In genomic region chr1:84620720-84621313, GRCh38 we compare ENCODE assay signal across 1 cellular context.
TF ChIP-seq lines count a peak whose summit lies in the region.

No MANE protein-coding gene starts in this region.

TF ChIP-seq in HepG2, 621 proteins besides CTCF, POLR2A, EP300 and RAD21 (continued from another document and continues in another):
- 0 out of 2 replicates have a peak, but pooled peaks have one; percentile 41 for TF ChIP-seq ZSCAN5A (CRISPR knock-in tag; IDR thresholded peaks at IDR 0.05; ENCODE audit: borderline replicate concordance)
- 0 out of 2 replicates have a peak, but pooled peaks have one; percentile 22 for TF ChIP-seq TFDP1 (CRISPR knock-in tag; IDR thresholded peaks at IDR 0.05; ENCODE audit: borderline replicate concordance)
- TF ChIP-seq, protein P1, sequence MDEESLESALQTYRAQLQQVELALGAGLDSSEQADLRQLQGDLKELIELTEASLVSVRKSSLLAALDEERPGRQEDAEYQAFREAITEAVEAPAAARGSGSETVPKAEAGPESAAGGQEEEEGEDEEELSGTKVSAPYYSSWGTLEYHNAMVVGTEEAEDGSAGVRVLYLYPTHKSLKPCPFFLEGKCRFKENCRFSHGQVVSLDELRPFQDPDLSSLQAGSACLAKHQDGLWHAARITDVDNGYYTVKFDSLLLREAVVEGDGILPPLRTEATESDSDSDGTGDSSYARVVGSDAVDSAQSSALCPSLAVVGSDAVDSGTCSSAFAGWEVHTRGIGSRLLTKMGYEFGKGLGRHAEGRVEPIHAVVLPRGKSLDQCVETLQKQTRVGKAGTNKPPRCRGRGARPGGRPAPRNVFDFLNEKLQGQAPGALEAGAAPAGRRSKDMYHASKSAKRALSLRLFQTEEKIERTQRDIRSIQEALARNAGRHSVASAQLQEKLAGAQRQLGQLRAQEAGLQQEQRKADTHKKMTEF (CRISPR knock-in tag; IDR thresholded peaks at IDR 0.05), result peak; percentile 57; the same call in 1 of the 2 replicates
- TF ChIP-seq SAFB2 (CRISPR knock-in tag; IDR thresholded peaks at IDR 0.05; ENCODE audit: borderline replicate concordance, low read depth), result 0 out of 2 replicates have a peak, but pooled peaks have one; percentile 40
- TF ChIP-seq KDM2A (CRISPR knock-in tag; IDR thresholded peaks at IDR 0.05; ENCODE audit: borderline replicate concordance, low read depth), result peak; percentile 78
- peak; percentile 34; the same call in 1 of the 2 replicates for TF ChIP-seq CBX5 (CRISPR knock-in tag; IDR thresholded peaks at IDR 0.05; ENCODE audit: borderline replicate concordance)
- TF ChIP-seq ZNF615 (CRISPR knock-in tag; IDR thresholded peaks at IDR 0.05; ENCODE audit: borderline replicate concordance), result peak; percentile 43; the same call in 1 of the 2 replicates
- no peak for TF ChIP-seq ZNF205 (CRISPR knock-in tag; IDR thresholded peaks at IDR 0.05)
- TF ChIP-seq, protein P2, sequence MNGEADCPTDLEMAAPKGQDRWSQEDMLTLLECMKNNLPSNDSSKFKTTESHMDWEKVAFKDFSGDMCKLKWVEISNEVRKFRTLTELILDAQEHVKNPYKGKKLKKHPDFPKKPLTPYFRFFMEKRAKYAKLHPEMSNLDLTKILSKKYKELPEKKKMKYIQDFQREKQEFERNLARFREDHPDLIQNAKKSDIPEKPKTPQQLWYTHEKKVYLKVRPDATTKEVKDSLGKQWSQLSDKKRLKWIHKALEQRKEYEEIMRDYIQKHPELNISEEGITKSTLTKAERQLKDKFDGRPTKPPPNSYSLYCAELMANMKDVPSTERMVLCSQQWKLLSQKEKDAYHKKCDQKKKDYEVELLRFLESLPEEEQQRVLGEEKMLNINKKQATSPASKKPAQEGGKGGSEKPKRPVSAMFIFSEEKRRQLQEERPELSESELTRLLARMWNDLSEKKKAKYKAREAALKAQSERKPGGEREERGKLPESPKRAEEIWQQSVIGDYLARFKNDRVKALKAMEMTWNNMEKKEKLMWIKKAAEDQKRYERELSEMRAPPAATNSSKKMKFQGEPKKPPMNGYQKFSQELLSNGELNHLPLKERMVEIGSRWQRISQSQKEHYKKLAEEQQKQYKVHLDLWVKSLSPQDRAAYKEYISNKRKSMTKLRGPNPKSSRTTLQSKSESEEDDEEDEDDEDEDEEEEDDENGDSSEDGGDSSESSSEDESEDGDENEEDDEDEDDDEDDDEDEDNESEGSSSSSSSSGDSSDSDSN (CRISPR knock-in tag; IDR thresholded peaks at IDR 0.05), result peak; percentile 79; the same call in 1 of the 2 replicates
- TF ChIP-seq GFI1 (CRISPR knock-in tag; IDR thresholded peaks at IDR 0.05; ENCODE audit: borderline replicate concordance), result peak; percentile 31; the same call in 1 of the 2 replicates
- TF ChIP-seq YEATS4 (CRISPR knock-in tag; IDR thresholded peaks at IDR 0.05; ENCODE audit: borderline replicate concordance), result 0 out of 2 replicates have a peak, but pooled peaks have one; percentile 29
- TF ChIP-seq ZBTB21 (CRISPR knock-in tag; IDR thresholded peaks at IDR 0.05), result no peak
- no peak for TF ChIP-seq KMT2A (CRISPR knock-in tag; IDR thresholded peaks at IDR 0.05)
- 0 out of 2 replicates have a peak, but pooled peaks have one; percentile 50 for TF ChIP-seq CAMTA2 (CRISPR knock-in tag; IDR thresholded peaks at IDR 0.05; ENCODE audit: borderline replicate concordance)
- TF ChIP-seq GATA4 (IDR thresholded peaks at IDR 0.05; ENCODE audit: borderline replicate concordance, low read depth), result no peak
- peak; percentile 61 for TF ChIP-seq STAG1 (CRISPR knock-in tag; IDR thresholded peaks at IDR 0.05)
- no peak; the same call in 1 of the 2 replicates for TF ChIP-seq NRL (CRISPR knock-in tag; IDR thresholded peaks at IDR 0.05; ENCODE audit: borderline replicate concordance)
- peak; percentile 36; the same call in 1 of the 2 replicates for TF ChIP-seq DMAP1 (CRISPR knock-in tag; IDR thresholded peaks at IDR 0.05)
- peak; percentile 48; the same call in 1 of the 2 replicates for TF ChIP-seq ZNF777 (CRISPR knock-in tag; IDR thresholded peaks at IDR 0.05)
- peak; percentile 32 for TF ChIP-seq MAX (IDR thresholded peaks at IDR 0.05)
- peak; percentile 84 for TF ChIP-seq POGZ (CRISPR knock-in tag; IDR thresholded peaks at IDR 0.05)
- no peak for TF ChIP-seq HOXA7 (CRISPR knock-in tag; IDR thresholded peaks at IDR 0.05)
- TF ChIP-seq XRCC5 (optimal IDR thresholded peaks at IDR 0.05; ENCODE audit: low read length), result peak; percentile 74
- TF ChIP-seq, protein P3, sequence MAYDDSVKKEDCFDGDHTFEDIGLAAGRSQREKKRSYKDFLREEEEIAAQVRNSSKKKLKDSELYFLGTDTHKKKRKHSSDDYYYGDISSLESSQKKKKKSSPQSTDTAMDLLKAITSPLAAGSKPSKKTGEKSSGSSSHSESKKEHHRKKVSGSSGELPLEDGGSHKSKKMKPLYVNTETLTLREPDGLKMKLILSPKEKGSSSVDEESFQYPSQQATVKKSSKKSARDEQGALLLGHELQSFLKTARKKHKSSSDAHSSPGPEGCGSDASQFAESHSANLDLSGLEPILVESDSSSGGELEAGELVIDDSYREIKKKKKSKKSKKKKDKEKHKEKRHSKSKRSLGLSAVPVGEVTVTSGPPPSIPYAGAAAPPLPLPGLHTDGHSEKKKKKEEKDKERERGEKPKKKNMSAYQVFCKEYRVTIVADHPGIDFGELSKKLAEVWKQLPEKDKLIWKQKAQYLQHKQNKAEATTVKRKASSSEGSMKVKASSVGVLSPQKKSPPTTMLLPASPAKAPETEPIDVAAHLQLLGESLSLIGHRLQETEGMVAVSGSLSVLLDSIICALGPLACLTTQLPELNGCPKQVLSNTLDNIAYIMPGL (CRISPR knock-in tag; IDR thresholded peaks at IDR 0.05; ENCODE audit: borderline replicate concordance in 1 of 2, low read depth in 1 of 2), result peak; percentile 96 to 97
- no peak for TF ChIP-seq SOX6 (IDR thresholded peaks at IDR 0.05)
- peak; percentile 33; the same call in 1 of the 2 replicates for TF ChIP-seq SOX6 (CRISPR knock-in tag; IDR thresholded peaks at IDR 0.05)
- 0 out of 2 replicates have a peak, but pooled peaks have one; percentile 30 for TF ChIP-seq ZNF556 (CRISPR knock-in tag; IDR thresholded peaks at IDR 0.05; ENCODE audit: borderline replicate concordance)
- peak; percentile 25; the same call in 1 of the 2 replicates for TF ChIP-seq SAP130 (CRISPR knock-in tag; IDR thresholded peaks at IDR 0.05; ENCODE audit: low read depth)
- no peak for TF ChIP-seq MAZ (IDR thresholded peaks at IDR 0.05; ENCODE audit: borderline replicate concordance, low read depth, low read length)
- peak; percentile 67 for TF ChIP-seq MAZ (CRISPR knock-in tag; IDR thresholded peaks at IDR 0.05; ENCODE audit: low read depth)
- peak; percentile 14; the same call in 1 of the 2 replicates for TF ChIP-seq ZNF143 (CRISPR knock-in tag; IDR thresholded peaks at IDR 0.05)
- no peak for TF ChIP-seq MIXL1 (CRISPR knock-in tag; IDR thresholded peaks at IDR 0.05)
- TF ChIP-seq ZNF687 (CRISPR knock-in tag; IDR thresholded peaks at IDR 0.05), result peak; percentile 66
- peak; percentile 67; the same call in 1 of the 2 replicates for TF ChIP-seq ZNF788 (CRISPR knock-in tag; IDR thresholded peaks at IDR 0.05; ENCODE audit: borderline replicate concordance)
- TF ChIP-seq, protein P4, sequence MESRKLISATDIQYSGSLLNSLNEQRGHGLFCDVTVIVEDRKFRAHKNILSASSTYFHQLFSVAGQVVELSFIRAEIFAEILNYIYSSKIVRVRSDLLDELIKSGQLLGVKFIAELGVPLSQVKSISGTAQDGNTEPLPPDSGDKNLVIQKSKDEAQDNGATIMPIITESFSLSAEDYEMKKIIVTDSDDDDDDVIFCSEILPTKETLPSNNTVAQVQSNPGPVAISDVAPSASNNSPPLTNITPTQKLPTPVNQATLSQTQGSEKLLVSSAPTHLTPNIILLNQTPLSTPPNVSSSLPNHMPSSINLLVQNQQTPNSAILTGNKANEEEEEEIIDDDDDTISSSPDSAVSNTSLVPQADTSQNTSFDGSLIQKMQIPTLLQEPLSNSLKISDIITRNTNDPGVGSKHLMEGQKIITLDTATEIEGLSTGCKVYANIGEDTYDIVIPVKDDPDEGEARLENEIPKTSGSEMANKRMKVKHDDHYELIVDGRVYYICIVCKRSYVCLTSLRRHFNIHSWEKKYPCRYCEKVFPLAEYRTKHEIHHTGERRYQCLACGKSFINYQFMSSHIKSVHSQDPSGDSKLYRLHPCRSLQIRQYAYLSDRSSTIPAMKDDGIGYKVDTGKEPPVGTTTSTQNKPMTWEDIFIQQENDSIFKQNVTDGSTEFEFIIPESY (CRISPR knock-in tag; IDR thresholded peaks at IDR 0.05), result no peak
- TF ChIP-seq ISL2 (CRISPR knock-in tag; IDR thresholded peaks at IDR 0.05), result 0 out of 2 replicates have a peak, but pooled peaks have one; percentile 23
- no peak for TF ChIP-seq MXI1 (IDR thresholded peaks at IDR 0.05; ENCODE audit: borderline replicate concordance, low read depth, low read length)
- TF ChIP-seq REPIN1 (CRISPR knock-in tag; IDR thresholded peaks at IDR 0.05; ENCODE audit: borderline replicate concordance, low read depth), result peak; percentile 73; the same call in 1 of the 2 replicates
- TF ChIP-seq NCOA2 (CRISPR knock-in tag; IDR thresholded peaks at IDR 0.05), result peak; percentile 9; the same call in 1 of the 2 replicates
- peak; percentile 27; the same call in 1 of the 2 replicates for TF ChIP-seq ZNF274 (CRISPR knock-in tag; IDR thresholded peaks at IDR 0.05)
- no peak for TF ChIP-seq FOXO1 (CRISPR knock-in tag; IDR thresholded peaks at IDR 0.05)
- TF ChIP-seq ZNF580 (CRISPR knock-in tag; IDR thresholded peaks at IDR 0.05; ENCODE audit: borderline replicate concordance, low read depth), result 0 out of 2 replicates have a peak, but pooled peaks have one; percentile 54
- TF ChIP-seq ZMYM4 (CRISPR knock-in tag; IDR thresholded peaks at IDR 0.05), result peak; percentile 73; the same call in 1 of the 2 replicates
- TF ChIP-seq KLF12 (CRISPR knock-in tag; IDR thresholded peaks at IDR 0.05; ENCODE audit: borderline replicate concordance), result 0 out of 2 replicates have a peak, but pooled peaks have one; percentile 33
- 0 out of 2 replicates have a peak, but pooled peaks have one; percentile 40 for TF ChIP-seq ZNF354B (CRISPR knock-in tag; IDR thresholded peaks at IDR 0.05)
- no peak for TF ChIP-seq LCORL (IDR thresholded peaks at IDR 0.05)
- TF ChIP-seq LCORL (CRISPR knock-in tag; IDR thresholded peaks at IDR 0.05), result peak; percentile 58; the same call in 1 of the 2 replicates
- TF ChIP-seq, protein P5, sequence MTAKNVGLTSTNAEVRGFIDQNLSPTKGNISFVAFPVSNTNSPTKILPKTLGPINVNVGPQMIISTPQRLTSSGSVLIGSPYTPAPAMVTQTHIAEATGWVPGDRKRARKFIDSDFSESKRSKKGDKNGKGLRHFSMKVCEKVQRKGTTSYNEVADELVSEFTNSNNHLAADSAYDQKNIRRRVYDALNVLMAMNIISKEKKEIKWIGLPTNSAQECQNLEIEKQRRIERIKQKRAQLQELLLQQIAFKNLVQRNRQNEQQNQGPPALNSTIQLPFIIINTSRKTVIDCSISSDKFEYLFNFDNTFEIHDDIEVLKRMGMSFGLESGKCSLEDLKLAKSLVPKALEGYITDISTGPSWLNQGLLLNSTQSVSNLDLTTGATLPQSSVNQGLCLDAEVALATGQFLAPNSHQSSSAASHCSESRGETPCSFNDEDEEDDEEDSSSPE (CRISPR knock-in tag; IDR thresholded peaks at IDR 0.05), result peak; percentile 29; the same call in 1 of the 2 replicates
- peak; percentile 50 for TF ChIP-seq TEAD3 (CRISPR knock-in tag; optimal IDR thresholded peaks at IDR 0.05; ENCODE audit: borderline replicate concordance)
- peak; percentile 25 for TF ChIP-seq HNRNPK (IDR thresholded peaks at IDR 0.05; ENCODE audit: low read depth, low read length, poor library complexity, severe bottlenecking)
